ENCODE assay signal across 8 cellular contexts in the genomic region with DNA sequence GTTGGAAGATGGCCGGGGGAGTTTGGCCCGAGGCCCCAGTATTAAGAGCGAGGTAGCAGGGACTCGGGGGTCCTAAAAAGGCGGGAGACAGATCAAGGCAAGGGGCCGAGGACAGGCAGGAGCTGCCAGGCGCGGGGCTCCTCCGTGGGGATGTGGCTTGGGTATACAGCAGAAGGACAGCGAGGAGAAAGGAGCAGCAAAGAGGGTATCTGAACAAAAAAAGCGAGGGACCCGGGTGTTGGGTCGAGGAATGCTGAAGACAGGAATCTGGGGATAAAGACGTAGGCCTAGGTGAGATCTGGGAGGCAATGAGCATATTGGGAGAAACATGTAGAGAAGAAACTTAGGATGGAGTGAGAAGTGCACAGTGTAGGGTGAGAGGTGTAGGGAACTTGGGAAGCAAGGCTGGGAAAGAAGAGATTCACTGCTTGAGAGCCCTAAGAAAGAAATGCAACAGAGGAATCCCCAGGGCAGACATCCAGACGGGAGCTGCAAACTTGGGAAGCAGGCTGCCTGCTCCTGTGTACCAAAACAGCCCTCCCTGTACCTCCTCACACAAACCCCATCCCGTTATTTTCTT. TPM values are rescaled to one million over a fixed set of nuclear protein-coding genes. Genes with fewer than 3 reads are reported as not detected.
DNase-seq lines count a peak whose midpoint lies in the region; ATAC-seq and TF ChIP-seq lines count a peak whose summit lies in the region.

No MANE protein-coding gene starts in this region.

- WGBS in GM23248 (ENCODE audit: low coverage in 1 of 2, low lambda C conversion rate in 2 of 2, missing lambda C conversion rate in 2 of 2), 2 experiments = 2 to 4% methylated on average over 15 to 16 of the region's 16 CpGs
- WGBS in endodermal cell (ENCODE audit: insufficient coverage in 1 of 2, insufficient read length in 1 of 2), 2 experiments = 6% methylated on average over 12 to 16 of the region's 16 CpGs

- peak overlapping the region; percentile 79 for H3K4me3 Mint-ChIP-seq in endodermal cell

- H3K9ac ChIP-seq in GM23248 (peak overlapping the region; percentile 77), endodermal cell (ENCODE audit: extremely low read depth, low read length, poor library complexity, severe bottlenecking) (peak overlapping the region; percentile 47), mucosa of stomach (ENCODE audit: low read length) (peak overlapping the region; percentile 82)

- no peaks in the 10 kb centered on the region for H3K79me2 ChIP-seq in GM23248 (ENCODE audit: insufficient read depth)
- H3K79me2 ChIP-seq in OCI-LY7 (ENCODE audit: insufficient read depth, low read depth, low read length) = no peaks in the 10 kb centered on the region

- CTCF ChIA-PET in OCI-LY7 (lab: Charles Lee; ENCODE audit: unreplicated experiment) = no interaction called here

- H3K27ac Mint-ChIP-seq in endodermal cell = peak overlapping the region; percentile 90

- no peak for TF ChIP-seq CTCF in OCI-LY7 (conservative IDR thresholded peaks at IDR 0.05; ENCODE audit: low read length)
- TF ChIP-seq CTCF in endodermal cell (conservative IDR thresholded peaks at IDR 0.05) = no peak

- H3K9me2 ChIP-seq in GM23248 (ENCODE audit: insufficient read depth) = no peaks in the 10 kb centered on the region
- no peaks in the 10 kb centered on the region for H3K9me2 ChIP-seq in OCI-LY7 (ENCODE audit: insufficient read depth, low read length)

- H3K4me1 ChIP-seq in GM23248 (ENCODE audit: insufficient read depth) (0 out of 2 replicates have a peak, but pooled peaks cover 6% of the 10 kb centered on the region), OCI-LY7 (ENCODE audit: insufficient read depth, low read length, poor library complexity, severe bottlenecking) (peaks cover 9% of the 10 kb centered on the region), endodermal cell (ENCODE audit: control insufficient read depth, insufficient read depth, low read length) (no peaks in the 10 kb centered on the region), mucosa of stomach (ENCODE audit: control insufficient read depth, insufficient read depth, low read length) (peaks cover 5% of the 10 kb centered on the region)

- no peaks in the 10 kb centered on the region for H3K36me3 ChIP-seq in GM23248 (ENCODE audit: low read depth)
- no peaks in the 10 kb centered on the region for H3K36me3 ChIP-seq in OCI-LY7 (ENCODE audit: insufficient read depth, low read length)
- peaks cover 24% of the 10 kb centered on the region for H3K36me3 ChIP-seq in endodermal cell (ENCODE audit: control insufficient read depth, insufficient read depth, low read length)
- H3K36me3 ChIP-seq in mucosa of stomach (ENCODE audit: control insufficient read depth, insufficient read depth, low read length) = no peaks in the 10 kb centered on the region

- peak overlapping the region; percentile 72 for H3K4me3 ChIP-seq in GM23248
- peak overlapping the region; percentile 77 for H3K4me3 ChIP-seq in OCI-LY7 (ENCODE audit: low read depth, low read length, poor library complexity, severe bottlenecking)
- peak overlapping the region; percentile 76 for H3K4me3 ChIP-seq in endodermal cell (ENCODE audit: low read length)
- H3K4me3 ChIP-seq in mucosa of stomach (ENCODE audit: low read length) = peak overlapping the region; percentile 36

- POLR2A ChIA-PET in OCI-LY7 (lab: Charles Lee) = no interaction called here

- no TSS peak for BruUV-seq in OCI-LY7 (replicated peaks; lab: Mats Ljungman, UMichigan)

- DNase-seq in EL (peak; percentile 29), GM23248 (peak; percentile 47), OCI-LY7 (ENCODE audit: low spot score) (no peak), endodermal cell (no peak), HCEC 1CT (no peak)

- H4K20me1 ChIP-seq in GM23248 (ENCODE audit: insufficient read depth) (no peaks in the 10 kb centered on the region), OCI-LY7 (ENCODE audit: insufficient read depth, low read length) (no peaks in the 10 kb centered on the region)

- H3K27me3 Mint-ChIP-seq in endodermal cell (ENCODE audit: insufficient read depth) = no peaks in the 10 kb centered on the region

- H3K9me3 ChIP-seq in GM23248 (ENCODE audit: low read depth) (no peaks in the 10 kb centered on the region), OCI-LY7 (ENCODE audit: low read length) (no peaks in the 10 kb centered on the region), endodermal cell (ENCODE audit: control insufficient read depth, low read length) (no peaks in the 10 kb centered on the region), mucosa of stomach (ENCODE audit: control insufficient read depth, low read length) (no peaks in the 10 kb centered on the region)

- H3K4me1 Mint-ChIP-seq in endodermal cell = peaks cover 14% of the 10 kb centered on the region

- peak overlapping the region; percentile 96 for H2AFZ ChIP-seq in GM23248
- H2AFZ ChIP-seq in OCI-LY7 (ENCODE audit: low read length) = peak overlapping the region; percentile 92

- no peaks in the 10 kb centered on the region for H3K9me3 Mint-ChIP-seq in endodermal cell

- peaks cover 29% of the 10 kb centered on the region for H3K36me3 Mint-ChIP-seq in endodermal cell (ENCODE audit: low read depth)

- no peaks in the 10 kb centered on the region for H3K27me3 ChIP-seq in GM23248 (replicated peaks; ENCODE audit: insufficient read depth)
- no peaks in the 10 kb centered on the region for H3K27me3 ChIP-seq in endodermal cell (ENCODE audit: control insufficient read depth, insufficient read depth, low read length, poor library complexity, severe bottlenecking)
- H3K27me3 ChIP-seq in mucosa of stomach (ENCODE audit: control insufficient read depth, insufficient read depth, low read length) = no peaks in the 10 kb centered on the region

- peak overlapping the region; percentile 79 for H3K4me2 ChIP-seq in GM23248 (ENCODE audit: unreplicated experiment)
- H3K4me2 ChIP-seq in OCI-LY7 (ENCODE audit: low read length) = peak overlapping the region; percentile 83

- peak overlapping the region; percentile 14; the same call in 1 of the 2 replicates for H3K27ac ChIP-seq in GM23248
- H3K27ac ChIP-seq in OCI-LY7 (ENCODE audit: low read depth, low read length, poor library complexity, severe bottlenecking) = no peak overlapping the region
- peak overlapping the region; percentile 76 for H3K27ac ChIP-seq in endodermal cell (ENCODE audit: low read depth, low read length)

- ATAC-seq in HG02623 (IDR thresholded peaks at IDR 0.05; ENCODE audit: unreplicated experiment) (no peak), HG03025 (IDR thresholded peaks at IDR 0.05; ENCODE audit: low FRiP score, unreplicated experiment) (no peak)

- in situ Hi-C loops in GM23248 (cut with MboI) = no loop called here

- intact Hi-C loops in OCI-LY7 (cut with micrococcal nuclease; ENCODE audit: unreplicated experiment) = no loop called here

- 0 out of 2 replicates have a peak, but pooled peaks cover 6% of the 10 kb centered on the region for H3F3A ChIP-seq in GM23248 (ENCODE audit: insufficient read depth)

RNA-seq across cellular contexts. Expression of a gene that starts 10.9 kb away (rescaled TPM):
- 10.2 and 19.1 TPM in 2 replicates for total RNA-seq in GM23248 (2014; rRNA removed; shearing (Covaris generic))
- polyA plus RNA-seq in GM23248 (2016; fragmentation: Nextera tagmentation; extraction: Ambion mirVana) = 9.5 and 10.0 TPM in 2 replicates
- 2.5 and 2.7 TPM in 2 replicates for total RNA-seq in OCI-LY7 (2014; rRNA removed; shearing (Covaris generic))
- total RNA-seq in OCI-LY7 (2022) (6.4 and 7.4 TPM in 2 replicates), endodermal cell (10 to 100 TPM; 23.2 to 27.5 TPM)
- 22.5 TPM for polyA plus RNA-seq in endodermal cell (2013, experiment 1 of 2)
- 20.3 TPM for polyA plus RNA-seq in endodermal cell (2013, experiment 2 of 2)

RNA-seq across cellular contexts. Expression of a gene that starts 12.9 kb away (rescaled TPM):
- 1.4 and 1.5 TPM in 2 replicates for total RNA-seq in GM23248 (2014; rRNA removed; shearing (Covaris generic))
- polyA plus RNA-seq in GM23248 (2016; fragmentation: Nextera tagmentation; extraction: Ambion mirVana) = 0.99 and 1.1 TPM in 2 replicates
- 0.90 and 1.3 TPM in 2 replicates for total RNA-seq in OCI-LY7 (2014; rRNA removed; shearing (Covaris generic))
- total RNA-seq in OCI-LY7 (2022) = 6.0 and 8.8 TPM in 2 replicates
- 10 to 100 TPM in 1 of 2 donors, 1 to 10 TPM in 1; 9.8 to 10.2 TPM for total RNA-seq in endodermal cell
- 21.4 TPM for polyA plus RNA-seq in endodermal cell (2013, experiment 1 of 2)
- 17.5 TPM for polyA plus RNA-seq in endodermal cell (2013, experiment 2 of 2)

RNA-seq across cellular contexts. Expression of a gene that starts 33.7 kb away (rescaled TPM):
- total RNA-seq in GM23248 (2014; rRNA removed; shearing (Covaris generic)) = 332 and 1,155 TPM in 2 replicates
- polyA plus RNA-seq in GM23248 (2016; fragmentation: Nextera tagmentation; extraction: Ambion mirVana) = 271 and 274 TPM in 2 replicates
- total RNA-seq in OCI-LY7 (2014; rRNA removed; shearing (Covaris generic)) = 306 and 600 TPM in 2 replicates
- total RNA-seq in OCI-LY7 (2022) (74.6 and 79.1 TPM in 2 replicates), endodermal cell (10 to 100 TPM; 35.8 to 58.6 TPM)
- polyA plus RNA-seq in endodermal cell (2013, experiment 1 of 2) = 2,066 TPM
- polyA plus RNA-seq in endodermal cell (2013, experiment 2 of 2) = 1,971 TPM

RNA-seq across cellular contexts. Expression of a gene that starts 34.1 kb away (rescaled TPM):
- 47.0 and 58.6 TPM in 2 replicates for total RNA-seq in GM23248 (2014; rRNA removed; shearing (Covaris generic))
- 65.8 and 66.6 TPM in 2 replicates for polyA plus RNA-seq in GM23248 (2016; fragmentation: Nextera tagmentation; extraction: Ambion mirVana)
- 21.6 and 21.8 TPM in 2 replicates for total RNA-seq in OCI-LY7 (2014; rRNA removed; shearing (Covaris generic))
- total RNA-seq in OCI-LY7 (2022) (47.2 and 50.5 TPM in 2 replicates), endodermal cell (10 to 100 TPM; 91.3 to 95.5 TPM)
- polyA plus RNA-seq in endodermal cell (2013, experiment 1 of 2) = 90.8 TPM
- polyA plus RNA-seq in endodermal cell (2013, experiment 2 of 2) = 94.2 TPM

RNA-seq across cellular contexts. Expression of a gene that starts 41.4 kb away (rescaled TPM):
- 20.8 and 34.9 TPM in 2 replicates for total RNA-seq in GM23248 (2014; rRNA removed; shearing (Covaris generic))
- 16.2 and 16.6 TPM in 2 replicates for polyA plus RNA-seq in GM23248 (2016; fragmentation: Nextera tagmentation; extraction: Ambion mirVana)
- total RNA-seq in OCI-LY7 (2014; rRNA removed; shearing (Covaris generic)) = 57.8 and 68.1 TPM in 2 replicates
- total RNA-seq in OCI-LY7 (2022) = 80.9 and 81.4 TPM in 2 replicates
- total RNA-seq in endodermal cell = 10 to 100 TPM; 60.8 to 69.8 TPM
- 98.5 TPM for polyA plus RNA-seq in endodermal cell (2013, experiment 1 of 2)
- polyA plus RNA-seq in endodermal cell (2013, experiment 2 of 2) = 97.2 TPM

Comparison
In these comparisons a context has a peak if more than half of its experiments do, and no peak if none do; other contexts are left out.
1. DNase-seq: peak in EL (single experiment) and GM23248 (single experiment); none in OCI-LY7 (single experiment), endodermal cell (single experiment) and HCEC 1CT (single experiment).
2. Peak in every context shown above with its lines, with median percentiles within 50 percentile points of each other: H3K4me3 ChIP-seq and H3K9ac ChIP-seq.